29 cellular contexts compared by ENCODE assay signal in the genomic region with DNA sequence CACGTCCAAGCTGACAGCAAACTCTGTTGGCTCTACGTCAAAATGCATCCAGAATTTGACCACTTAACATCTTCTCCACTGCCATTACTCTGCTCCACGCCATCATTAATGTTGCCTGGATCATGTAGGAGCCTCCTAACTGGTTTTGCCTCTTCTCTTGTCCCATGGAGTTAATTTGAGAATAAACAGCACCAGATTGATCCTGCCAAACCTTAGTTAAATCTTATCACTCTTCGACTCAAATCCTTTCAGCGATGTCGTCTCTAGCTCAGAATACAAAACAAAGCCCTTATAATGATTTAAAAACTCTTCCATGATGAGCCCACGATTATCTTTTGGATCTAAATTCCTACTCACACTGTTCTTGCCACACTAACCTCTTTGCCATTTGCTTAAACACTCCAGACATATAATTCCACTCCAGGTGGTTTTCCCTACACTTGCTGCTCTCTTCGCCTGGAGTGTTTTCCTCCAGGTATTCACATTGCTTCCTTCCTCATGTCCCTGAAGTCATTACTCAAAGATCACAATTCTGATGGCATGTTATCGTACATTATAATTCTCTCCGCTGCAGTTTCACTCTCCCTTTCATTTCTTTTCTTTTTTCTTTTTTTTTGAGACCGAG.
"Had no signal": no experiment of that assay in that cellular context is flagged by ENCODE, and none has a peak within 500 bp of the region (broad histone marks: within the 10 kb centered on the region; RNA-seq: fewer than 3 reads in every experiment).

No MANE protein-coding gene starts in this region.

- H3K36me3 Mint-ChIP-seq: activated CD4-positive, alpha-beta memory T cell treated with anti-CD3 and anti-CD28 coated beads for 36 hours; activated CD8-positive, alpha-beta memory T cell treated with anti-CD3 and anti-CD28 coated beads, Interleukin-2, amount 10 ng/mL, durations not matched to agents 7 days and 5 days; activated naive CD4-positive, alpha-beta T cell treated with anti-CD3 and anti-CD28 coated beads, Interleukin-2, amount 10 ng/mL, durations not matched to agents 7 days and 5 days; activated naive CD4-positive, alpha-beta T cell treated with anti-CD3 and anti-CD28 coated beads, Interleukin-2, amount 50 U/mL, for 72 hours; activated naive CD8-positive, alpha-beta T cell treated with anti-CD3 and anti-CD28 coated beads, Interleukin-2, amount 10 ng/mL, durations not matched to agents 7 days and 5 days had no signal

- H3K4me3 ChIP-seq: ascending aorta, esophagus muscularis mucosa, gastrocnemius medialis, heart left ventricle had no signal

- H3K4me1 Mint-ChIP-seq: activated CD4-positive, alpha-beta T cell treated with anti-CD3 and anti-CD28 coated beads for 36 hours; activated CD4-positive, alpha-beta T cell treated with anti-CD3 and anti-CD28 coated beads, Interleukin-2, amount 10 ng/mL, durations not matched to agents 24 days and 14 days; activated CD8-positive, alpha-beta memory T cell treated with anti-CD3 and anti-CD28 coated beads, Interleukin-2, amount 10 ng/mL, durations not matched to agents 7 days and 5 days; activated naive CD4-positive, alpha-beta T cell treated with anti-CD3 and anti-CD28 coated beads, Interleukin-2, amount 10 ng/mL, durations not matched to agents 7 days and 5 days; activated naive CD8-positive, alpha-beta T cell treated with anti-CD3 and anti-CD28 coated beads, Interleukin-2, amount 10 ng/mL, durations not matched to agents 7 days and 5 days had no signal

- H3K4me3 Mint-ChIP-seq: activated CD4-positive, alpha-beta memory T cell treated with anti-CD3 and anti-CD28 coated beads for 36 hours; activated CD4-positive, alpha-beta T cell treated with anti-CD3 and anti-CD28 coated beads for 36 hours; activated CD4-positive, alpha-beta T cell treated with anti-CD3 and anti-CD28 coated beads, Interleukin-2, amount 10 ng/mL, durations not matched to agents 24 days and 14 days; activated CD8-positive, alpha-beta memory T cell treated with anti-CD3 and anti-CD28 coated beads, Interleukin-2, amount 10 ng/mL, durations not matched to agents 7 days and 5 days; activated CD8-positive, alpha-beta T cell treated with anti-CD3 and anti-CD28 coated beads, Interleukin-2, amount 10 ng/mL, durations not matched to agents 7 days and 5 days; activated naive CD4-positive, alpha-beta T cell treated with anti-CD3 and anti-CD28 coated beads, Interleukin-2, amount 10 ng/mL, durations not matched to agents 7 days and 5 days; activated naive CD8-positive, alpha-beta T cell treated with anti-CD3 and anti-CD28 coated beads, Interleukin-2, amount 10 ng/mL, durations not matched to agents 7 days and 5 days; activated T-cell treated with anti-CD3 and anti-CD28 coated beads, Interleukin-2, amount 50 U/mL, for 24 hours; activated T-cell treated with anti-CD3 and anti-CD28 coated beads, Interleukin-2, amount 50 U/mL, for 72 hours; effector memory CD8-positive, alpha-beta T cell had no signal

- H3K27ac Mint-ChIP-seq: activated CD4-positive, alpha-beta memory T cell treated with anti-CD3 and anti-CD28 coated beads for 36 hours; activated CD4-positive, alpha-beta T cell treated with anti-CD3 and anti-CD28 coated beads for 36 hours; activated CD4-positive, alpha-beta T cell treated with anti-CD3 and anti-CD28 coated beads, Interleukin-2, amount 10 ng/mL, durations not matched to agents 24 days and 14 days; activated CD8-positive, alpha-beta memory T cell treated with anti-CD3 and anti-CD28 coated beads, Interleukin-2, amount 10 ng/mL, durations not matched to agents 7 days and 5 days; activated CD8-positive, alpha-beta T cell treated with anti-CD3 and anti-CD28 coated beads, Interleukin-2, amount 10 ng/mL, durations not matched to agents 7 days and 5 days; activated naive CD4-positive, alpha-beta T cell treated with anti-CD3 and anti-CD28 coated beads, Interleukin-2, amount 10 ng/mL, durations not matched to agents 7 days and 5 days; activated naive CD4-positive, alpha-beta T cell treated with anti-CD3 and anti-CD28 coated beads, Interleukin-2, amount 50 U/mL, for 72 hours; activated naive CD8-positive, alpha-beta T cell treated with anti-CD3 and anti-CD28 coated beads, Interleukin-2, amount 10 ng/mL, durations not matched to agents 7 days and 5 days; activated T-cell treated with anti-CD3 and anti-CD28 coated beads, Interleukin-2, amount 50 U/mL, for 24 hours; activated T-cell treated with anti-CD3 and anti-CD28 coated beads, Interleukin-2, amount 50 U/mL, for 72 hours; effector memory CD8-positive, alpha-beta T cell had no signal

- H3K9me3 ChIP-seq: ascending aorta, esophagus muscularis mucosa, gastrocnemius medialis, heart left ventricle had no signal

- H3K36me3 ChIP-seq: ascending aorta, brain microvascular endothelial cell, esophagus muscularis mucosa, gastrocnemius medialis, heart left ventricle had no signal

- H3K27me3 ChIP-seq: ascending aorta, brain microvascular endothelial cell, esophagus muscularis mucosa, gastrocnemius medialis, heart left ventricle had no signal

- H3K9me3 Mint-ChIP-seq: activated CD4-positive, alpha-beta memory T cell treated with anti-CD3 and anti-CD28 coated beads for 36 hours; activated CD4-positive, alpha-beta T cell treated with anti-CD3 and anti-CD28 coated beads, Interleukin-2, amount 10 ng/mL, durations not matched to agents 24 days and 14 days; activated naive CD4-positive, alpha-beta T cell treated with anti-CD3 and anti-CD28 coated beads, Interleukin-2, amount 10 ng/mL, durations not matched to agents 7 days and 5 days; activated naive CD8-positive, alpha-beta T cell treated with anti-CD3 and anti-CD28 coated beads, Interleukin-2, amount 10 ng/mL, durations not matched to agents 7 days and 5 days; activated T-cell treated with anti-CD3 and anti-CD28 coated beads, Interleukin-2, amount 50 U/mL, for 24 hours had no signal

- H3K27me3 Mint-ChIP-seq: activated CD4-positive, alpha-beta memory T cell treated with anti-CD3 and anti-CD28 coated beads for 36 hours; activated CD4-positive, alpha-beta T cell treated with anti-CD3 and anti-CD28 coated beads for 36 hours; activated CD4-positive, alpha-beta T cell treated with anti-CD3 and anti-CD28 coated beads, Interleukin-2, amount 10 ng/mL, durations not matched to agents 24 days and 14 days; activated CD8-positive, alpha-beta memory T cell treated with anti-CD3 and anti-CD28 coated beads, Interleukin-2, amount 10 ng/mL, durations not matched to agents 7 days and 5 days; activated naive CD4-positive, alpha-beta T cell treated with anti-CD3 and anti-CD28 coated beads, Interleukin-2, amount 10 ng/mL, durations not matched to agents 7 days and 5 days; activated naive CD8-positive, alpha-beta T cell treated with anti-CD3 and anti-CD28 coated beads, Interleukin-2, amount 10 ng/mL, durations not matched to agents 7 days and 5 days; activated T-cell treated with anti-CD3 and anti-CD28 coated beads, Interleukin-2, amount 50 U/mL, for 24 hours; effector memory CD8-positive, alpha-beta T cell had no signal

- H3K4me1 ChIP-seq: ascending aorta, esophagus muscularis mucosa, gastrocnemius medialis, heart left ventricle had no signal

- H3K27ac ChIP-seq: ascending aorta, esophagus muscularis mucosa, gastrocnemius medialis, heart left ventricle had no signal

- DNase-seq: activated CD4-positive, alpha-beta memory T cell treated with anti-CD3 and anti-CD28 coated beads for 36 hours; activated CD4-positive, alpha-beta T cell treated with anti-CD3 and anti-CD28 coated beads for 36 hours; activated CD4-positive, alpha-beta T cell treated with anti-CD3 and anti-CD28 coated beads, Interleukin-2, amount 10 ng/mL, durations not matched to agents 24 days and 14 days; activated CD4-positive, CD25-positive, alpha-beta regulatory T cell; activated CD4-positive, CD25-positive, alpha-beta regulatory T cell treated with anti-CD3 and anti-CD28 coated beads, Interleukin-2, amount 50 U/mL, for 72 hours; activated CD8-positive, alpha-beta memory T cell treated with anti-CD3 and anti-CD28 coated beads, Interleukin-2, amount 10 ng/mL, durations not matched to agents 7 days and 5 days; activated CD8-positive, alpha-beta memory T cell treated with anti-CD3 and anti-CD28 coated beads, Interleukin-2, amount 50 U/mL, for 4 hours; activated CD8-positive, alpha-beta T cell treated with anti-CD3 and anti-CD28 coated beads, Interleukin-2, amount 10 ng/mL, durations not matched to agents 7 days and 5 days; activated gamma-delta T cell; activated naive CD4-positive, alpha-beta T cell; activated naive CD4-positive, alpha-beta T cell treated with anti-CD3 and anti-CD28 coated beads, Interleukin-2, amount 10 ng/mL, durations not matched to agents 7 days and 5 days; activated naive CD8-positive, alpha-beta T cell treated with anti-CD3 and anti-CD28 coated beads, Interleukin-2, amount 10 ng/mL, durations not matched to agents 7 days and 5 days; activated T-cell treated with anti-CD3 and anti-CD28 coated beads for 4 hours; activated T-cell treated with anti-CD3 and anti-CD28 coated beads, Interleukin-2, amount 50 U/mL, for 24 hours; activated T-cell treated with anti-CD3 and anti-CD28 coated beads, Interleukin-2, amount 50 U/mL, for 72 hours; brain microvascular endothelial cell; cortex of kidney; dermis blood vessel endothelial cell; effector CD4-positive, alpha-beta T cell; effector memory CD8-positive, alpha-beta T cell; erythroblast; foreskin fibroblast; gastrocnemius medialis; glutamatergic neuron; heart left ventricle; T-helper 2 cell had no signal
